In genomic region chr15:90871097-90871715, GRCh38 we compare ENCODE assay signal across 8 cellular contexts. TPM values are rescaled to one million over a fixed set of nuclear protein-coding genes. Genes with fewer than 3 reads are reported as not detected.
DNase-seq lines count a peak whose midpoint lies in the region; ATAC-seq and TF ChIP-seq lines count a peak whose summit lies in the region.

No MANE protein-coding gene starts in this region.

- no peak overlapping the region for H2BK20ac ChIP-seq in H9 (ENCODE audit: low read depth, low read length, poor library complexity, severe bottlenecking)

- H4K8ac ChIP-seq in H9 (replicated peaks; ENCODE audit: insufficient read length, low read depth, low read length) = no peak overlapping the region

- no peak overlapping the region for H3T11ph ChIP-seq in H9 (ENCODE audit: low read length)

- no peak overlapping the region for H2BK12ac ChIP-seq in H9 (ENCODE audit: insufficient read length, low read depth, low read length)

- CTCF ChIA-PET in CD4-positive, alpha-beta T cell (lab: Charles Lee) = interaction anchor here (0.9 to 1.5 kb wide), 4 partner anchors 12 to 61 kb away, joined by 3 to 8 read pairs (median 4); partner anchors contain the start of gene HDDC3

- H3K4me1 ChIP-seq in H9 (ENCODE audit: insufficient read depth, low read length) (peaks cover 6% of the 10 kb centered on the region; the same call in 1 of the 2 replicates), mucosa of descending colon (ENCODE audit: low read depth) (peaks cover 36% of the 10 kb centered on the region), uterus (peaks cover 10 to 12% of the 10 kb centered on the region in 2 donors)

- H3K9me3 ChIP-seq in CD4-positive, alpha-beta T cell (ENCODE audit: control insufficient read depth, low read length) = no peaks in the 10 kb centered on the region
- H3K9me3 ChIP-seq in H9 (ENCODE audit: control insufficient read depth, low read depth, low read length) = no peaks in the 10 kb centered on the region
- no peaks in the 10 kb centered on the region for H3K9me3 ChIP-seq in mucosa of descending colon
- no peaks in the 10 kb centered on the region for H3K9me3 ChIP-seq in uterus

- peaks cover 41% of the 10 kb centered on the region for H3K4me1 Mint-ChIP-seq in CD4-positive, alpha-beta T cell (ENCODE audit: low read depth)
- H3K4me1 Mint-ChIP-seq in H9 = peaks cover 59 to 60% of the 10 kb centered on the region in 2 experiments

- no peaks in the 10 kb centered on the region for H4K20me1 ChIP-seq in H9 (ENCODE audit: control insufficient read depth, insufficient read depth, insufficient read length)

- no peaks in the 10 kb centered on the region for H3K79me2 ChIP-seq in H9 (ENCODE audit: insufficient read depth, low read length)

- H2AK5ac ChIP-seq in H9 (ENCODE audit: insufficient read length, low read length) = no peak overlapping the region

- H3K27ac ChIP-seq in CD4-positive, alpha-beta T cell (ENCODE audit: low read depth, low read length) = no peak overlapping the region
- H3K27ac ChIP-seq in H9 (ENCODE audit: insufficient read length, low read depth, low read length) (no peak overlapping the region), uterus (peak overlapping the region; percentile 94)

- no peaks in the 10 kb centered on the region for H3K9me3 Mint-ChIP-seq in CD4-positive, alpha-beta T cell
- H3K9me3 Mint-ChIP-seq in H9 = peaks cover 0 to 2% of the 10 kb centered on the region in 2 experiments; a peak in 2 of 5 replicates

- H3K56ac ChIP-seq in H9 (ENCODE audit: insufficient read length, low read depth, low read length) = no peak overlapping the region

- peak in 1 of 2 donors; percentile 7 for TF ChIP-seq POLR2A in uterus (IDR thresholded peaks at IDR 0.05)

- no peak overlapping the region for H2BK15ac ChIP-seq in H9 (ENCODE audit: low read depth, low read length)

- H3K23me2 ChIP-seq in H9 (ENCODE audit: insufficient read length, low read depth, low read length, poor library complexity, severe bottlenecking) = peaks cover 8% of the 10 kb centered on the region

- POLR2A ChIA-PET in CD4-positive, alpha-beta T cell (lab: Charles Lee) = interaction anchor here (1.2 to 2.2 kb wide), 10 partner anchors 12 to 154 kb away, joined by 3 to 16 read pairs (median 6); partner anchors contain the start of genes BLM, FES, HDDC3 and UNC45A

- H3K4me3 ChIP-seq in mucosa of descending colon (peak overlapping the region; percentile 82), uterus (peak overlapping the region; percentile 51 to 99)

- peak overlapping the region; percentile 77 for H3K4me2 ChIP-seq in H9 (ENCODE audit: insufficient read depth, insufficient read length, low read length)

- no peak overlapping the region for H4K91ac ChIP-seq in H9 (ENCODE audit: insufficient read length, low read depth, low read length)

- H3K23ac ChIP-seq in H9 (ENCODE audit: insufficient read length, low read depth, low read length) = no peak overlapping the region

- H2BK120ac ChIP-seq in H9 (ENCODE audit: low read depth, low read length, poor library complexity, severe bottlenecking) = no peak overlapping the region

- no CpG with 5 or more reads among the region's 74 CpGs for WGBS in H9 (ENCODE audit: extremely low coverage, insufficient read length, low lambda C conversion rate)

- H2BK5ac ChIP-seq in H9 (ENCODE audit: insufficient read length, low read length) = no peak overlapping the region

- peaks cover 18% of the 10 kb centered on the region for H3K36me3 Mint-ChIP-seq in CD4-positive, alpha-beta T cell (ENCODE audit: low read depth)
- peaks cover 0 to 1% (median under 1%) of the 10 kb centered on the region in 3 experiments; a peak in 5 of 7 replicates for H3K36me3 Mint-ChIP-seq in H9 (ENCODE audit: insufficient read depth in 1 of 3, low read depth in 3 of 3)

- no peaks in the 10 kb centered on the region for H3K27me3 ChIP-seq in CD4-positive, alpha-beta T cell (ENCODE audit: control insufficient read depth, insufficient read depth, low read length)
- H3K27me3 ChIP-seq in H9 (ENCODE audit: insufficient read depth, low read length) (no peaks in the 10 kb centered on the region), uterus (no peaks in the 10 kb centered on the region)

- no peak overlapping the region for H4K5ac ChIP-seq in H9 (ENCODE audit: insufficient read length, low read depth, low read length)

- H3K36me3 ChIP-seq in mucosa of descending colon (ENCODE audit: low read depth) = no peaks in the 10 kb centered on the region
- no peaks in the 10 kb centered on the region for H3K36me3 ChIP-seq in uterus

- H3K18ac ChIP-seq in H9 (ENCODE audit: insufficient read length, low read depth, low read length) = no peak overlapping the region

- H3K79me1 ChIP-seq in H9 (ENCODE audit: insufficient read depth, low read depth, low read length, poor library complexity, severe bottlenecking) = peaks cover 2% of the 10 kb centered on the region

- H3K4ac ChIP-seq in H9 (ENCODE audit: low read depth, low read length) = no peak overlapping the region

- H3K9ac ChIP-seq in H9 (ENCODE audit: extremely low read depth, insufficient read length, low read length) = peak overlapping the region; percentile 50

- peak overlapping the region; percentile 77 for H3K14ac ChIP-seq in H9 (ENCODE audit: insufficient read depth, low read length)

- no peaks in the 10 kb centered on the region for H3K27me3 Mint-ChIP-seq in CD4-positive, alpha-beta T cell
- H3K27me3 Mint-ChIP-seq in H9 (ENCODE audit: low read depth) = no peaks in the 10 kb centered on the region

- no peak overlapping the region for H2AFZ ChIP-seq in H9 (ENCODE audit: low read length)

- TF ChIP-seq CTCF in CD4-positive, alpha-beta T cell (IDR thresholded peaks at IDR 0.05) = no peak
- no peak for TF ChIP-seq CTCF in H9 (conservative IDR thresholded peaks at IDR 0.05)
- TF ChIP-seq CTCF in mucosa of descending colon (IDR thresholded peaks at IDR 0.05) = no peak
- no peak for TF ChIP-seq CTCF in uterus (IDR thresholded peaks at IDR 0.05)

- peak overlapping the region; percentile 89 for H3K27ac Mint-ChIP-seq in CD4-positive, alpha-beta T cell
- peak overlapping the region in 2 of 3 experiments; percentile 28 to 82; a peak in 1 of 7 replicates for H3K27ac Mint-ChIP-seq in H9

- H3K4me3 Mint-ChIP-seq in CD4-positive, alpha-beta T cell = peak overlapping the region; percentile 98
- peak overlapping the region; percentile 71 to 87 for H3K4me3 Mint-ChIP-seq in H9

- ATAC-seq in CD4-positive, alpha-beta T cell (ENCODE audit: poor library complexity) = peak; percentile 30
- ATAC-seq in mucosa of descending colon = peak; percentile 21

- peak in 4 of 10 experiments; percentile 27 to 43 (median 31) for DNase-seq in CD4-positive, alpha-beta T cell
- DNase-seq in H9 (no peak), T1000 (lab: John Stamatoyannopoulos, UW) (peak; percentile 19), mucosa of descending colon (peak in 2 of 3 donors; percentile 39 to 71), uterus (peak; percentile 31 to 49), GOT3 (lab: John Stamatoyannopoulos, UW) (no peak), NCI-H524 treated with DMSO at 0.1 percent for 48 hours (lab: John Stamatoyannopoulos, UW) (no peak)
- DNase-seq in effector CD8-positive, alpha-beta T cell (lab: John Stamatoyannopoulos, UW) = peak; percentile 17

- intact Hi-C loops in CD4-positive, alpha-beta T cell (cut with DNase I, micrococcal nuclease) = loop anchor here (1.0 to 10.0 kb wide), 8 partner anchors 14 to 156 kb away; partner anchors contain the start of genes BLM (in 2 of the 2) and HDDC3 (in 1 of the 2)
- intact Hi-C loops in mucosa of descending colon (cut with DNase I, micrococcal nuclease) = loop anchor here in 1 of 2 donors (10.0 kb wide), 1 partner anchor 156 kb away; the partner anchor contains the start of gene BLM
- intact Hi-C loops in uterus (cut with DNase I; ENCODE audit: low total_unique reads) = no loop called here

RNA-seq across cellular contexts. Expression of gene FURIN, which starts 2.8 kb away (rescaled TPM):
- 100 to 1,000 TPM in 1 of 2 experiments, 10 to 100 TPM in 1; 97.4 to 104 TPM for total RNA-seq in CD4-positive, alpha-beta T cell
- total RNA-seq in H9 (2021) (35.1 and 35.7 TPM in 2 replicates), mucosa of descending colon (10 to 100 TPM; 65.9 to 83.4 (median 67.4) TPM), uterus (10 to 100 TPM; 20.5 to 54.8 (median 30.5) TPM)

RNA-seq across cellular contexts. Expression of gene FES, which starts 13.1 kb away (rescaled TPM):
- total RNA-seq in CD4-positive, alpha-beta T cell = 1 to 10 TPM; 3.0 to 5.5 TPM
- 6.5 and 6.7 TPM in 2 replicates for total RNA-seq in H9 (2021)
- total RNA-seq in mucosa of descending colon = 10 to 100 TPM in 2 of 3 donors, 1 to 10 TPM in 1; 7.9 to 18.6 (median 12.1) TPM
- 100 to 1,000 TPM in 1 of 4 donors, 10 to 100 TPM in 2, 1 to 10 TPM in 1; 4.4 to 968 (median 60.1) TPM for total RNA-seq in uterus

RNA-seq across cellular contexts. Expression of gene MAN2A2, which starts 31.9 kb away (rescaled TPM):
- 100 to 1,000 TPM; 125 to 128 TPM for total RNA-seq in CD4-positive, alpha-beta T cell
- total RNA-seq in H9 (2021) (25.3 and 27.4 TPM in 2 replicates), mucosa of descending colon (10 to 100 TPM; 50.9 to 75.8 (median 75.3) TPM), uterus (10 to 100 TPM; 15.9 to 92.0 (median 19.8) TPM)

Comparison
In these comparisons a context has a peak if more than half of its experiments do, and no peak if none do; other contexts are left out.
1. DNase-seq: peak in T1000 (single experiment), effector CD8-positive, alpha-beta T cell (single experiment), mucosa of descending colon (2 of 3) and uterus (2 of 2); none in H9 (single experiment), GOT3 (single experiment) and NCI-H524 treated with DMSO at 0.1 percent for 48 hours (single experiment).
2. H3K27ac ChIP-seq: peak in uterus (2 of 2); none in CD4-positive, alpha-beta T cell (single experiment) and H9 (single experiment).